10 cellular contexts compared by ENCODE assay signal in genomic region chr2:217218269-217219140, GRCh38.
A peak's percentile ranks its signal among the peaks of the same experiment; 100 is the strongest.
DNase-seq lines count a peak whose midpoint lies in the region; ATAC-seq and TF ChIP-seq lines count a peak whose summit lies in the region.
"Had no signal": no experiment of that assay in that cellular context is flagged by ENCODE, and none has a peak within 500 bp of the region (broad histone marks: within the 10 kb centered on the region; RNA-seq: fewer than 3 reads in every experiment).

No MANE protein-coding gene starts in this region.

- no peak overlapping the region for H3K4me3 Mint-ChIP-seq in endodermal cell
- H3K4me3 Mint-ChIP-seq: central memory CD8-positive, alpha-beta T cell had no signal

- TF ChIP-seq CTCF in GM12865 (IDR thresholded peaks at IDR 0.05; ENCODE audit: insufficient read depth, low read depth, low read length, missing control alignments): no peak
- no peak for TF ChIP-seq CTCF in endodermal cell (conservative IDR thresholded peaks at IDR 0.05)

- H3K27me3 Mint-ChIP-seq in endodermal cell (ENCODE audit: insufficient read depth): peaks cover 9% of the 10 kb centered on the region
- H3K27me3 Mint-ChIP-seq: central memory CD8-positive, alpha-beta T cell had no signal

- no peaks in the 10 kb centered on the region for H3K36me3 ChIP-seq in endodermal cell (ENCODE audit: control insufficient read depth, insufficient read depth, low read length)

- no peaks in the 10 kb centered on the region for H3K9me3 ChIP-seq in endodermal cell (ENCODE audit: control insufficient read depth, low read length)

- peak; percentile 87 for DNase-seq in GM12865 (ENCODE audit: low read depth)
- DNase-seq in HT1080 (ENCODE audit: low read depth): peak; percentile 39
- peak; percentile 36 for DNase-seq in fibroblast of gingiva (ENCODE audit: low read depth)
- DNase-seq in activated effector memory CD4-positive, alpha-beta T cell treated with Interleukin-2 at 50 U/mL for 16 hours: no peak
- DNase-seq in DMS53 treated with DMSO at 0.1 percent for 48 hours (lab: John Stamatoyannopoulos, UW; ENCODE audit: unreplicated experiment): no peak
- no peak for DNase-seq in effector CD4-positive, alpha-beta T cell
- DNase-seq in endodermal cell: no peak

- H3K36me3 Mint-ChIP-seq in endodermal cell (ENCODE audit: low read depth): no peaks in the 10 kb centered on the region

- H3K4me1 ChIP-seq in endodermal cell (ENCODE audit: control insufficient read depth, insufficient read depth, low read length): peaks cover 3% of the 10 kb centered on the region

- no peaks in the 10 kb centered on the region for H3K27me3 ChIP-seq in endodermal cell (ENCODE audit: control insufficient read depth, insufficient read depth, low read length, poor library complexity, severe bottlenecking)

- no peak overlapping the region for H3K9ac ChIP-seq in endodermal cell (ENCODE audit: extremely low read depth, low read length, poor library complexity, severe bottlenecking)

- H3K4me1 Mint-ChIP-seq in endodermal cell: no peaks in the 10 kb centered on the region

- 94 to 98% methylated on average over 2 to 5 of the region's 5 CpGs for WGBS in endodermal cell (ENCODE audit: insufficient coverage in 1 of 2, insufficient read length in 1 of 2), 2 experiments

- ATAC-seq in GM21529 (IDR thresholded peaks at IDR 0.05; ENCODE audit: unreplicated experiment): peak; percentile 51

- H3K4me3 ChIP-seq in GM12865 (ENCODE audit: low read depth, low read length) (no peak overlapping the region), endodermal cell (ENCODE audit: low read length) (no peak overlapping the region)
- H3K4me3 ChIP-seq: skin epidermis had no signal

- no peak overlapping the region for H3K27ac Mint-ChIP-seq in endodermal cell

- H3K27ac ChIP-seq in endodermal cell (ENCODE audit: low read depth, low read length): no peak overlapping the region
- H3K27ac ChIP-seq: skin epidermis had no signal

- H3K9me3 Mint-ChIP-seq in endodermal cell: no peaks in the 10 kb centered on the region
- H3K9me3 Mint-ChIP-seq: central memory CD8-positive, alpha-beta T cell had no signal

Comparison
In these comparisons a context has a peak if more than half of its experiments do, and no peak if none do; other contexts are left out.
1. DNase-seq: peak in GM12865 (single experiment), HT1080 (single experiment) and fibroblast of gingiva (single experiment); none in activated effector memory CD4-positive, alpha-beta T cell treated with Interleukin-2 at 50 U/mL for 16 hours (single experiment), DMS53 treated with DMSO at 0.1 percent for 48 hours (single experiment), effector CD4-positive, alpha-beta T cell (single experiment) and endodermal cell (single experiment).